3 cellular contexts compared by ENCODE assay signal in the genomic region with DNA sequence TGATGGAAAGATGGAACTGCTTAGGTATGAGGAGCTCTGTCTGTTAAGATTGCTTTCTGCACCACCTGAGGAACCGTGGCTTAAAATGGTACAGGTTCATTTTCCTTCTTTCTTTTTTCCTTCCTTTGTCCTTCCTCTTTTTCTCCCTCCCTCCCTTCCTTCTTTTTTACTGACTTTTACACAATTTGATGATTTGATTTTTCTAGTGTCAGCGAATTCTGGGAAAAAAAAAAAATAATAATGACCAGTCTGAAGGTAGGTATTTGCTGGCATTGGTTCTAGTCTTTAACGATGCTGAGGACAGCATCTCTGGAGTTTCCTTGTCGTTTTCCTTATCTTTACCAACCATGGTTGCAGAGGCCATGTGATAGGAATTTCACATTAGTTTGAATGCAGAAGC.
TF ChIP-seq lines count a peak whose summit lies in the region.

No MANE protein-coding gene starts in this region.

TF ChIP-seq in HepG2, 621 proteins besides CTCF, POLR2A, EP300 and RAD21 (continued from another document):
- TF ChIP-seq MAFF (IDR thresholded peaks at IDR 0.05; ENCODE audit: low read depth, low read length) (peak; percentile 47; the same call in 1 of the 2 replicates), ZNF552 (CRISPR knock-in tag; IDR thresholded peaks at IDR 0.05; ENCODE audit: borderline replicate concordance) (no peak)

TF ChIP-seq in A549, 52 proteins besides CTCF, POLR2A, EP300 and RAD21 (continued from another document):
- TF ChIP-seq HOXB13 (CRISPR knock-in tag; IDR thresholded peaks at IDR 0.05; ENCODE audit: low read depth) (no peak), HEYL (CRISPR knock-in tag; IDR thresholded peaks at IDR 0.05) (no peak)

TF ChIP-seq in K562, 482 proteins besides CTCF, POLR2A, EP300 and RAD21 (continued from another document):
- TF ChIP-seq ZNF316 (IDR thresholded peaks at IDR 0.05) (peak; percentile 70; the same call in 1 of the 2 replicates), MAFG (tag; conservative IDR thresholded peaks at IDR 0.05) (peak; percentile 56; the same call in 1 of the 2 replicates)
TF ChIP-seq in K562: peak in this region for 3.
